Comparison of ENCODE assay signal across 1 cellular context in the genomic region with DNA sequence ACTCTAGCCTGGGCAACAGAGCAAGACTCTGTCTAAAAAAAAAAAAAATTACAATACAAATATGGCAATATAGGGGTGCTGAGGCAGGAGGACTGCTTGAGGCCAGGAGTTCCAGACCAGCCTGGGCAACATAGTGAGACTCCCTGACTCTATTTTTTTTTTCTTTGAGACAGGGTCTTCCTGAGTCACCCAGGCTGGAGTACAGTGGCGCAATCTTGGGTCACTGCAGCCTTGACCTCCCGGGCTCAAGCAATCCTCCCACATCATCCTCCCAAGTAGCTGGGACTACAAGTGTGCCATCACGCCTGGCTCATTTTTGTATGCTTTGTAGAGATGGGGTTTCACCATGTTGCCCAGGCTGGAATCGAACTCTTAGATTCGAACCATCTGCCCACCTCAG.
TF ChIP-seq lines count a peak whose summit lies in the region.

No MANE protein-coding gene starts in this region.

TF ChIP-seq in K562, 482 proteins besides CTCF, POLR2A, EP300 and RAD21:
- TF ChIP-seq TRIM24 (IDR thresholded peaks at IDR 0.05) (0 out of 4 replicates have a peak, but pooled peaks of 1 of the 2 experiments have one; percentile 19), EGR1 (conservative IDR thresholded peaks at IDR 0.05) (0 out of 2 replicates have a peak, but pooled peaks have one; percentile 26), ZNF121 (CRISPR knock-in tag; conservative IDR thresholded peaks at IDR 0.05) (0 out of 2 replicates have a peak, but pooled peaks have one; percentile 9), ARID1B (IDR thresholded peaks at IDR 0.05) (0 out of 2 replicates have a peak, but pooled peaks have one; percentile 20), ZKSCAN1 (IDR thresholded peaks at IDR 0.05; ENCODE audit: low read depth, low read length) (no peak), CEBPG (CRISPR knock-in tag; IDR thresholded peaks at IDR 0.05) (peak; percentile 46; the same call in 1 of the 2 replicates), CEBPG (tag; conservative IDR thresholded peaks at IDR 0.05 in 1 of 2, IDR thresholded peaks at IDR 0.05 in 1 of 2) (0 out of 4 replicates have a peak, but pooled peaks of 1 of the 2 experiments have one; percentile 40), STAT5B (CRISPR knock-in tag; IDR thresholded peaks at IDR 0.05) (no peak), JUND (IDR thresholded peaks at IDR 0.05; ENCODE audit: borderline replicate concordance, low read depth, low read length) (0 out of 2 replicates have a peak, but pooled peaks have one; percentile 9), JUND (tag; IDR thresholded peaks at IDR 0.05; ENCODE audit: borderline replicate concordance, low read depth, low read length) (no peak), CEBPB (tag; IDR thresholded peaks at IDR 0.05) (peak; percentile 81), RBBP5 (IDR thresholded peaks at IDR 0.05; ENCODE audit: borderline replicate concordance, insufficient read depth, low read length, poor library complexity, severe bottlenecking) (no peak), DPF2 (IDR thresholded peaks at IDR 0.05) (peak; percentile 39; the same call in 1 of the 2 replicates), ZNF384 (IDR thresholded peaks at IDR 0.05; ENCODE audit: low read depth, low read length) (peak; percentile 61; the same call in 1 of the 2 replicates), CCAR2 (IDR thresholded peaks at IDR 0.05; ENCODE audit: low read depth, low read length) (no peak), ZNF511 (CRISPR knock-in tag; IDR thresholded peaks at IDR 0.05) (no peak), RREB1 (CRISPR knock-in tag; IDR thresholded peaks at IDR 0.05) (no peak)
- TF ChIP-seq, protein P1, sequence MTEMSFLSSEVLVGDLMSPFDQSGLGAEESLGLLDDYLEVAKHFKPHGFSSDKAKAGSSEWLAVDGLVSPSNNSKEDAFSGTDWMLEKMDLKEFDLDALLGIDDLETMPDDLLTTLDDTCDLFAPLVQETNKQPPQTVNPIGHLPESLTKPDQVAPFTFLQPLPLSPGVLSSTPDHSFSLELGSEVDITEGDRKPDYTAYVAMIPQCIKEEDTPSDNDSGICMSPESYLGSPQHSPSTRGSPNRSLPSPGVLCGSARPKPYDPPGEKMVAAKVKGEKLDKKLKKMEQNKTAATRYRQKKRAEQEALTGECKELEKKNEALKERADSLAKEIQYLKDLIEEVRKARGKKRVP (CRISPR knock-in tag; IDR thresholded peaks at IDR 0.05) = no peak
- TF ChIP-seq, protein P2, sequence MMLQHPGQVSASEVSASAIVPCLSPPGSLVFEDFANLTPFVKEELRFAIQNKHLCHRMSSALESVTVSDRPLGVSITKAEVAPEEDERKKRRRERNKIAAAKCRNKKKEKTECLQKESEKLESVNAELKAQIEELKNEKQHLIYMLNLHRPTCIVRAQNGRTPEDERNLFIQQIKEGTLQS (IDR thresholded peaks at IDR 0.05) = peak; percentile 42
- TF ChIP-seq, protein P2 (CRISPR knock-in tag; conservative IDR thresholded peaks at IDR 0.05) = no peak
TF ChIP-seq in K562: peak in this region for 10.
